Comparison of ENCODE assay signal across 2 cellular contexts in genomic region chr2:130520994-130521393, GRCh38. TPM values are rescaled to one million over a fixed set of nuclear protein-coding genes. Genes with fewer than 3 reads are reported as not detected.
"Had no signal": no experiment of that assay in that cellular context is flagged by ENCODE, and none has a peak within 500 bp of the region (broad histone marks: within the 10 kb centered on the region; RNA-seq: fewer than 3 reads in every experiment).

CFC1B (plus strand) TSS chr2:130521222; CDS start chr2:130521485, 263 bp downstream.

RNA-seq across cellular contexts. Expression of gene CFC1B, which starts in this region (rescaled TPM):
- total RNA-seq: G401, GM12878 had no signal
